33 cellular contexts compared by ENCODE assay signal in genomic region chr14:61648377-61648776, GRCh38.
"Had no signal": no experiment of that assay in that cellular context is flagged by ENCODE, and none has a peak within 500 bp of the region (broad histone marks: within the 10 kb centered on the region; RNA-seq: fewer than 3 reads in every experiment).

No MANE protein-coding gene starts in this region.

- DNase-seq: activated CD4-positive, alpha-beta memory T cell treated with anti-CD3 and anti-CD28 coated beads, Interleukin-2, amount 10 ng/mL, durations not matched to agents 7 days and 5 days; activated CD4-positive, alpha-beta T cell treated with anti-CD3 and anti-CD28 coated beads for 1 hour; activated CD4-positive, alpha-beta T cell treated with anti-CD3 and anti-CD28 coated beads for 48 hours; activated CD4-positive, CD25-positive, alpha-beta regulatory T cell; activated CD8-positive, alpha-beta memory T cell treated with anti-CD3 and anti-CD28 coated beads for 24 hours; activated CD8-positive, alpha-beta memory T cell treated with anti-CD3 and anti-CD28 coated beads, Interleukin-2, amount 10 ng/mL, durations not matched to agents 7 days and 5 days; activated CD8-positive, alpha-beta memory T cell treated with anti-CD3 and anti-CD28 coated beads, Interleukin-2, amount 50 U/mL, for 48 hours; activated effector memory CD4-positive, alpha-beta T cell treated with Interleukin-2 at 50 U/mL for 16 hours; activated naive CD4-positive, alpha-beta T cell treated with anti-CD3 and anti-CD28 coated beads, Interleukin-2, amount 10 ng/mL, durations not matched to agents 7 days and 5 days; activated naive CD8-positive, alpha-beta T cell treated with anti-CD3 and anti-CD28 coated beads, Interleukin-2, amount 50 U/mL, for 24 hours; activated T-cell treated with anti-CD3 and anti-CD28 coated beads, Interleukin-2, amount 50 U/mL, for 48 hours; anterior cingulate cortex; caudate nucleus; Karpas-422; NCI-H1048; NCI-H1105 treated with DMSO at 0.1 percent for 48 hours; NCI-H1436; NCI-H1694; NCI-H1930; NCI-H2081 treated with DMSO at 0.1 percent for 48 hours; NCI-H226; NCI-H446 treated with DMSO at 0.1 percent for 48 hours; NCI-H524; Right ventricle myocardium superior; SW 1271; T-helper 1 cell; T1000; WERI-Rb-1 had no signal

- H3K36me3 ChIP-seq: WERI-Rb-1 had no signal

- H3K9me3 Mint-ChIP-seq: activated CD4-positive, alpha-beta memory T cell treated with anti-CD3 and anti-CD28 coated beads, Interleukin-2, amount 10 ng/mL, durations not matched to agents 7 days and 5 days; activated naive CD4-positive, alpha-beta T cell treated with anti-CD3 and anti-CD28 coated beads, Interleukin-2, amount 10 ng/mL, durations not matched to agents 7 days and 5 days had no signal

- H3K27me3 Mint-ChIP-seq: activated CD8-positive, alpha-beta memory T cell treated with anti-CD3 and anti-CD28 coated beads, Interleukin-2, amount 10 ng/mL, durations not matched to agents 7 days and 5 days; activated naive CD8-positive, alpha-beta T cell; activated naive CD8-positive, alpha-beta T cell treated with anti-CD3 and anti-CD28 coated beads, Interleukin-2, amount 50 U/mL, for 24 hours had no signal

- H3K27ac ChIP-seq: RWPE1, WERI-Rb-1 had no signal

- H3K27ac Mint-ChIP-seq: activated CD4-positive, alpha-beta memory T cell treated with anti-CD3 and anti-CD28 coated beads, Interleukin-2, amount 10 ng/mL, durations not matched to agents 7 days and 5 days; activated CD8-positive, alpha-beta memory T cell treated with anti-CD3 and anti-CD28 coated beads, Interleukin-2, amount 10 ng/mL, durations not matched to agents 7 days and 5 days; activated naive CD4-positive, alpha-beta T cell treated with anti-CD3 and anti-CD28 coated beads, Interleukin-2, amount 10 ng/mL, durations not matched to agents 7 days and 5 days; activated naive CD8-positive, alpha-beta T cell; activated naive CD8-positive, alpha-beta T cell treated with anti-CD3 and anti-CD28 coated beads, Interleukin-2, amount 50 U/mL, for 24 hours; brain had no signal

- H3K36me3 Mint-ChIP-seq: activated CD8-positive, alpha-beta memory T cell treated with anti-CD3 and anti-CD28 coated beads, Interleukin-2, amount 10 ng/mL, durations not matched to agents 7 days and 5 days; activated naive CD4-positive, alpha-beta T cell treated with anti-CD3 and anti-CD28 coated beads, Interleukin-2, amount 10 ng/mL, durations not matched to agents 7 days and 5 days; activated naive CD8-positive, alpha-beta T cell; brain had no signal

- FAIRE-seq: bronchial epithelial cell, RCC 7860 had no signal

- H3K4me3 Mint-ChIP-seq: activated CD4-positive, alpha-beta memory T cell treated with anti-CD3 and anti-CD28 coated beads, Interleukin-2, amount 10 ng/mL, durations not matched to agents 7 days and 5 days; activated CD8-positive, alpha-beta memory T cell treated with anti-CD3 and anti-CD28 coated beads, Interleukin-2, amount 10 ng/mL, durations not matched to agents 7 days and 5 days; activated naive CD4-positive, alpha-beta T cell treated with anti-CD3 and anti-CD28 coated beads, Interleukin-2, amount 10 ng/mL, durations not matched to agents 7 days and 5 days; activated naive CD8-positive, alpha-beta T cell; activated naive CD8-positive, alpha-beta T cell treated with anti-CD3 and anti-CD28 coated beads, Interleukin-2, amount 50 U/mL, for 24 hours; brain had no signal

- ATAC-seq: activated CD8-positive, alpha-beta memory T cell treated with anti-CD3 and anti-CD28 coated beads, Interleukin-2, amount 10 ng/mL, durations not matched to agents 7 days and 5 days; activated naive CD8-positive, alpha-beta T cell treated with anti-CD3 and anti-CD28 coated beads, Interleukin-2, amount 50 U/mL, for 24 hours had no signal
